ENCODE assay signal across 24 cellular contexts in genomic region chr7:12136545-12136944, GRCh38.
"Had no signal": no experiment of that assay in that cellular context is flagged by ENCODE, and none has a peak within 500 bp of the region (broad histone marks: within the 10 kb centered on the region; RNA-seq: fewer than 3 reads in every experiment).

No MANE protein-coding gene starts in this region.

- DNase-seq: naive thymus-derived CD4-positive, alpha-beta T cell; natural killer cell; occipital lobe; ovary; posterior cingulate gyrus; psoas muscle; right cardiac atrium; stimulated activated CD4-positive, alpha-beta T cell treated with anti-CD3 and anti-CD28 coated beads, Interleukin-15, amount 100 ng/mL, for 24 hours; stimulated activated CD4-positive, alpha-beta T cell treated with anti-CD3 and anti-CD28 coated beads, Interleukin-2, amount 100 ng/mL, for 24 hours; stimulated activated CD4-positive, alpha-beta T cell treated with anti-CD3 and anti-CD28 coated beads, Interleukin-2, amount 100 ng/mL, for 48 hours; stimulated activated CD4-positive, alpha-beta T cell treated with anti-CD3 and anti-CD28 coated beads, Interleukin-4, amount 100 ng/mL, for 24 hours; stimulated activated naive B cell treated with anti-CD40 and anti-IgM and Interleukin-4, amounts not matched to agents 10 μg/mL and 1 μg/mL and 100 μg/mL, for 72 hours; stimulated activated naive CD4-positive, alpha-beta T cell treated with Interleukin-2 at 50 U/mL for 16 hours; stomach; tibial artery; transverse colon; upper lobe of right lung; uterus had no signal

- H3K79me2 ChIP-seq: parathyroid adenoma had no signal

- H3K4me1 ChIP-seq: neural progenitor cell, parathyroid adenoma, psoas muscle, stomach, tibial artery, upper lobe of right lung, uterus had no signal

- H3K4me2 ChIP-seq: neural progenitor cell had no signal

- H3K4me3 ChIP-seq: neural progenitor cell, ovary, psoas muscle, skin epidermis, stomach, thoracic aorta, tibial artery, transverse colon, upper lobe of right lung, uterus had no signal

- H3K9ac ChIP-seq: neural progenitor cell, parathyroid adenoma had no signal

- H3K27ac ChIP-seq: neural progenitor cell, ovary, parathyroid adenoma, psoas muscle, skin epidermis, stomach, thoracic aorta, tibial artery, transverse colon, upper lobe of right lung, uterus had no signal

- H3K9me3 ChIP-seq: ovary, psoas muscle, stomach, thoracic aorta, tibial artery, transverse colon, upper lobe of right lung, uterus had no signal

- H3K27me3 ChIP-seq: neural progenitor cell, ovary, stomach, tibial artery, transverse colon, upper lobe of right lung, uterus had no signal

- H3K36me3 ChIP-seq: neural progenitor cell, ovary, stomach, thoracic aorta, tibial artery, transverse colon, upper lobe of right lung, uterus had no signal

- ATAC-seq: naive thymus-derived CD4-positive, alpha-beta T cell; natural killer cell; psoas muscle; right cardiac atrium; sciatic nerve; stimulated activated effector memory CD8-positive, alpha-beta T cell treated with anti-CD3 and anti-CD28 coated beads, Interleukin-12 subunit alpha, Interleukin-12 subunit beta, amount 100 ng/mL, for 72 hours; stimulated activated naive B cell treated with anti-CD40 and anti-IgM and Interleukin-4, amounts not matched to agents 10 μg/mL and 1 μg/mL and 100 μg/mL, for 72 hours; upper lobe of right lung had no signal

- H2AFZ ChIP-seq: neural progenitor cell had no signal
